In the genomic region with DNA sequence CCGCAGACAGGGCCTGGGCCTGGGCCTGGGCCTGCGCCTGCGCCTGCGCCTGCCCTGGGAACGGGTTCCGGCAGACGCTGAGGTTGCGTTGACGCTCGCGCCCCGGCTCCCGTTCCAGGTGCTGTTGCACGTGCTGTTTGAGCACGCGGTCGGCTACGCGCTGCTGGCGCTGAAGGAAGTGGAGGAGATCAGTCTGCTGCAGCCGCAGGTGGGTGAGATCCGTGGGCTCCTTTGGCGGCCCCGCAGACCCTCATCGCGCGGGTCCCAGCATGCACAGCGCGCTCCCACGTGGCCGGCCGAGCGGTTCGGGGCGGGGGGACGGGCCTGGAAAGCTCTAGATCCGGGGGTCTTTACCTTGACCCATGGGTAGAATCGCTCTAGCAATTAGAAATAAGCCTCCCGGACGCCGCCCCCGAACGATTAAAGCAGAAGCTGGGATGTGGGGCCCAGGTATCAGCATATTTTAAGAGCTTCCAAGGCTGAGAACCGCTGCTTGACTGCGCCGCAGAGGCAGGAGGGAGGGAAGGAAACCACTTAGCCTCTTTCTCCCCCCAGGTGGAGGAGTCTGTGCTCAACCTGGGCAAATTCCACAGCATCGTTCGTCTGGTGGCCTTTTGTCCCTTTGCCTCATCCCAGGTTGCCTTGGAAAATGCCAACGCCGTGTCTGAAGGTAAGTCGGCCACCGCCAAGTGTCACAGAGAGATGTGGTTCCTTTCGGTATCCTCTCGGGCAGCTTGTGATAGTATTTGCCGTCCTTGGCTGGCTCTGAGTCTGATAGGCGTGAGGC, we compare ENCODE assay signal across 8 cellular contexts. TPM values are rescaled to one million over a fixed set of nuclear protein-coding genes. Genes with fewer than 3 reads are reported as not detected.
A peak's percentile ranks its signal among the peaks of the same experiment; 100 is the strongest.
DNase-seq lines count a peak whose midpoint lies in the region; ATAC-seq and FAIRE-seq lines count a peak whose summit lies in the region.

No MANE protein-coding gene starts in this region.

- intact Hi-C loops in CD4-positive, alpha-beta memory T cell (cut with micrococcal nuclease), result loop anchor here (1.0 to 5.0 kb wide), 4 partner anchors 11 to 183 kb away; a partner anchor contains a TSS

- peak overlapping the region; percentile 85 to 88 for H3K4me3 ChIP-seq in CD4-positive, alpha-beta memory T cell (ENCODE audit: low read length in 2 of 2)
- peak overlapping the region; percentile 99 for H3K4me3 ChIP-seq in SJCRH30
- peak overlapping the region; percentile 84 for H3K4me3 ChIP-seq in effector memory CD4-positive, alpha-beta T cell (ENCODE audit: insufficient read depth, low read depth, low read length, poor library complexity, severe bottlenecking)
- peak overlapping the region; percentile 97 to 99 for H3K4me3 ChIP-seq in mesenchymal stem cell (ENCODE audit: insufficient read depth in 1 of 2, low read depth in 1 of 2, low read length in 2 of 2)
- peak overlapping the region; percentile 91 to 96 (median 94) for H3K4me3 ChIP-seq in subcutaneous abdominal adipose tissue (ENCODE audit: low read depth in 1 of 5, low read length in 5 of 5)

- H3K27me3 Mint-ChIP-seq in CD4-positive, alpha-beta memory T cell, result no peaks in the 10 kb centered on the region

- ATAC-seq in HG03280 (IDR thresholded peaks at IDR 0.05; ENCODE audit: unreplicated experiment), result peak; percentile 39

- H2AFZ ChIP-seq in mesenchymal stem cell (ENCODE audit: low read depth, low read length), result peak overlapping the region; percentile 66

- 1% methylated on average over 44 of the region's 56 CpGs for WGBS in mesenchymal stem cell

- peak overlapping the region; percentile 91 to 100 for H3K18ac ChIP-seq in mesenchymal stem cell (ENCODE audit: low read depth in 1 of 2, low read length in 2 of 2)

- POLR2A ChIA-PET in CD4-positive, alpha-beta memory T cell (lab: Charles Lee; ENCODE audit: partially characterized antibody), result interaction anchor here (0.7 to 6.3 kb wide), 23 partner anchors 7 to 551 kb away, joined by 3 to 180 read pairs (median 6); a partner anchor contains a TSS

- H3K36me3 ChIP-seq in CD4-positive, alpha-beta memory T cell (ENCODE audit: insufficient read depth, low read length), result peaks cover 41% of the 10 kb centered on the region
- peaks cover 49% of the 10 kb centered on the region for H3K36me3 ChIP-seq in SJCRH30
- H3K36me3 ChIP-seq in effector memory CD4-positive, alpha-beta T cell (ENCODE audit: control insufficient read depth, insufficient read depth, low read length), result peaks cover 39% of the 10 kb centered on the region
- H3K36me3 ChIP-seq in mesenchymal stem cell (ENCODE audit: control insufficient read depth in 1 of 2, insufficient read depth in 2 of 2, low read depth in 1 of 2, low read length in 2 of 2), result peaks cover 39 to 42% of the 10 kb centered on the region in 2 experiments
- peaks cover 0 to 42% (median 39%) of the 10 kb centered on the region in 5 donors for H3K36me3 ChIP-seq in subcutaneous abdominal adipose tissue (ENCODE audit: control insufficient read depth in 5 of 5, insufficient read depth in 5 of 5, low read length in 5 of 5)

- H3K9ac ChIP-seq in mesenchymal stem cell (ENCODE audit: low read length) (peak overlapping the region; percentile 96), subcutaneous abdominal adipose tissue (ENCODE audit: low read length in 5 of 5) (peak overlapping the region; percentile 76 to 97 (median 85))

- FAIRE-seq in GM19239 (lab: Jason Lieb, UNC), result peak; percentile 70

- peak overlapping the region in 1 of 2 experiments; percentile 99 for H3K23ac ChIP-seq in mesenchymal stem cell (ENCODE audit: low read length in 2 of 2)

- H2AK5ac ChIP-seq in mesenchymal stem cell (ENCODE audit: low read length, severe bottlenecking), result peak overlapping the region; percentile 7

- peak overlapping the region; percentile 96 for H4K91ac ChIP-seq in mesenchymal stem cell (ENCODE audit: low read length)

- peak overlapping the region; percentile 80 for H3K27ac ChIP-seq in CD4-positive, alpha-beta memory T cell (ENCODE audit: low read depth, low read length)
- H3K27ac ChIP-seq in SJCRH30 (peak overlapping the region; percentile 83), mesenchymal stem cell (ENCODE audit: low read length, poor library complexity, severe bottlenecking) (peak overlapping the region; percentile 80), subcutaneous abdominal adipose tissue (ENCODE audit: low read depth, low read length) (peak overlapping the region; percentile 90)
- H3K27ac ChIP-seq in effector memory CD4-positive, alpha-beta T cell (ENCODE audit: insufficient read depth, low read length, poor library complexity, severe bottlenecking), result peak overlapping the region; percentile 90

- H2BK15ac ChIP-seq in mesenchymal stem cell (ENCODE audit: low read depth, poor library complexity, severe bottlenecking), result peak overlapping the region; percentile 35

- H3K4ac ChIP-seq in mesenchymal stem cell (ENCODE audit: low read depth in 1 of 2, low read length in 2 of 2), result peak overlapping the region; percentile 91 to 95

- H3K4me2 ChIP-seq in mesenchymal stem cell (ENCODE audit: low read length, poor library complexity, severe bottlenecking), result peak overlapping the region; percentile 91

- H3K79me1 ChIP-seq in mesenchymal stem cell (replicated peaks; ENCODE audit: low read length, poor library complexity, severe bottlenecking), result peaks cover 22% of the 10 kb centered on the region

- H3K9me3 ChIP-seq in CD4-positive, alpha-beta memory T cell (ENCODE audit: control insufficient read depth in 1 of 2, low read length in 2 of 2), result no peaks in the 10 kb centered on the region
- H3K9me3 ChIP-seq in SJCRH30 (replicated peaks) (no peaks in the 10 kb centered on the region), mesenchymal stem cell (ENCODE audit: control insufficient read depth, low read length) (no peaks in the 10 kb centered on the region), subcutaneous abdominal adipose tissue (ENCODE audit: control insufficient read depth in 5 of 5, low read length in 5 of 5) (no peaks in the 10 kb centered on the region)
- H3K9me3 ChIP-seq in effector memory CD4-positive, alpha-beta T cell (ENCODE audit: control insufficient read depth, low read length), result no peaks in the 10 kb centered on the region

- peaks cover 31% of the 10 kb centered on the region for H3K4me1 ChIP-seq in CD4-positive, alpha-beta memory T cell (ENCODE audit: insufficient read depth, low read length)
- H3K4me1 ChIP-seq in SJCRH30 (peaks cover 10% of the 10 kb centered on the region), mesenchymal stem cell (ENCODE audit: control insufficient read depth, insufficient read depth, low read depth, low read length) (peaks cover 12% of the 10 kb centered on the region), subcutaneous abdominal adipose tissue (ENCODE audit: control insufficient read depth in 5 of 5, insufficient read depth in 5 of 5, low read length in 5 of 5) (peaks cover 2 to 33% (median 28%) of the 10 kb centered on the region in 5 donors)
- peaks cover 18% of the 10 kb centered on the region for H3K4me1 ChIP-seq in effector memory CD4-positive, alpha-beta T cell (ENCODE audit: control insufficient read depth, insufficient read depth, low read length, poor library complexity, severe bottlenecking)

- H3K36me3 Mint-ChIP-seq in CD4-positive, alpha-beta memory T cell, result peaks cover 37 to 50% of the 10 kb centered on the region in 2 donors

- H4K8ac ChIP-seq in mesenchymal stem cell (ENCODE audit: low read length), result peak overlapping the region; percentile 97

- peak overlapping the region; percentile 43 for H2BK120ac ChIP-seq in mesenchymal stem cell (ENCODE audit: low read depth, low read length)

- H3K27me3 ChIP-seq in CD4-positive, alpha-beta memory T cell (ENCODE audit: insufficient read depth, low read length), result no peaks in the 10 kb centered on the region
- H3K27me3 ChIP-seq in SJCRH30, result no peaks in the 10 kb centered on the region
- H3K27me3 ChIP-seq in effector memory CD4-positive, alpha-beta T cell (replicated peaks; ENCODE audit: control insufficient read depth, insufficient read depth, low read length, poor library complexity, severe bottlenecking), result no peaks in the 10 kb centered on the region
- H3K27me3 ChIP-seq in mesenchymal stem cell (ENCODE audit: control insufficient read depth in 1 of 2, insufficient read depth in 1 of 2, low read length in 2 of 2), result no peaks in the 10 kb centered on the region
- no peaks in the 10 kb centered on the region for H3K27me3 ChIP-seq in subcutaneous abdominal adipose tissue (ENCODE audit: control insufficient read depth in 5 of 5, insufficient read depth in 4 of 5, low read length in 5 of 5)

- H3K4me1 Mint-ChIP-seq in CD4-positive, alpha-beta memory T cell, result peaks cover 21 to 60% (median 28%) of the 10 kb centered on the region in 4 donors

- peak overlapping the region in 1 of 2 experiments; percentile 97 for H3K14ac ChIP-seq in mesenchymal stem cell (ENCODE audit: low read length in 2 of 2)

- peak overlapping the region in 1 of 2 experiments; percentile 29 for H2BK12ac ChIP-seq in mesenchymal stem cell (ENCODE audit: low read length in 2 of 2)

- CTCF ChIA-PET in CD4-positive, alpha-beta memory T cell (lab: Charles Lee; ENCODE audit: partially characterized antibody), result interaction anchor here (1.3 to 5.4 kb wide), 3 partner anchors 15 to 182 kb away, joined by 3 to 35 read pairs (median 4); a partner anchor contains a TSS

- H2BK5ac ChIP-seq in mesenchymal stem cell (ENCODE audit: low read depth, low read length, poor library complexity, severe bottlenecking), result peak overlapping the region; percentile 75

- H3K27ac Mint-ChIP-seq in CD4-positive, alpha-beta memory T cell, result peak overlapping the region; percentile 86 to 93 (median 90)

- H3K4me3 Mint-ChIP-seq in CD4-positive, alpha-beta memory T cell, result peak overlapping the region; percentile 89 to 92 (median 90)

- DNase-seq in CD4-positive, alpha-beta memory T cell, result peak in 1 of 5 donors; percentile 85
- no peak for DNase-seq in GM19239 (ENCODE audit: insufficient read length, low spot score)
- peak in 1 of 2 experiments; percentile 51 for DNase-seq in SJCRH30
- DNase-seq in effector memory CD4-positive, alpha-beta T cell, result no peak
- peak; percentile 37 for DNase-seq in mesenchymal stem cell
- DNase-seq in retina, result no peak

- H3K9me3 Mint-ChIP-seq in CD4-positive, alpha-beta memory T cell, result no peaks in the 10 kb centered on the region

RNA-seq across cellular contexts. Expression of a gene that starts 0.5 kb away (rescaled TPM):
- 100 to 1,000 TPM; 258 to 270 TPM for total RNA-seq in CD4-positive, alpha-beta memory T cell
- 100 to 1,000 TPM in 1 of 2 donors, 10 to 100 TPM in 1; 83.4 to 136 TPM for polyA plus RNA-seq in CD4-positive, alpha-beta memory T cell
- 295 and 334 TPM in 2 replicates for total RNA-seq in SJCRH30 (2014; rRNA removed; shearing (Covaris generic))
- polyA plus RNA-seq in mesenchymal stem cell (2013, experiment 1 of 2), result 94.9 TPM
- 91.1 TPM for polyA plus RNA-seq in mesenchymal stem cell (2013, experiment 2 of 2)

RNA-seq across cellular contexts. Expression of a gene that starts 11.1 kb away (rescaled TPM):
- 10 to 100 TPM; 93.3 to 96.5 TPM for total RNA-seq in CD4-positive, alpha-beta memory T cell
- 100 to 1,000 TPM in 1 of 2 donors, 10 to 100 TPM in 1; 88.1 to 132 TPM for polyA plus RNA-seq in CD4-positive, alpha-beta memory T cell
- total RNA-seq in SJCRH30 (2014; rRNA removed; shearing (Covaris generic)), result 119 and 126 TPM in 2 replicates
- 38.5 TPM for polyA plus RNA-seq in mesenchymal stem cell (2013, experiment 1 of 2)
- 39.5 TPM for polyA plus RNA-seq in mesenchymal stem cell (2013, experiment 2 of 2)

RNA-seq across cellular contexts. Expression of a gene that starts 39.7 kb away (rescaled TPM):
- 1 to 10 TPM; 2.8 to 3.1 TPM for total RNA-seq in CD4-positive, alpha-beta memory T cell
- under 1 TPM in 1 of 2 donors, not detected in 1; 0.65 TPM for polyA plus RNA-seq in CD4-positive, alpha-beta memory T cell
- total RNA-seq in SJCRH30 (2014; rRNA removed; shearing (Covaris generic)), result 2.6 and 5.2 TPM in 2 replicates
- polyA plus RNA-seq in mesenchymal stem cell (2013, experiment 1 of 2), result 2.1 TPM
- 0.47 TPM for polyA plus RNA-seq in mesenchymal stem cell (2013, experiment 2 of 2)
